In genomic region chr5:83473344-83474169, GRCh38 we compare ENCODE assay signal across 1 cellular context.
TF ChIP-seq lines count a peak whose summit lies in the region.

No MANE protein-coding gene starts in this region.

TF ChIP-seq in HepG2, 621 proteins besides CTCF, POLR2A, EP300 and RAD21 (continued from another document):
- TF ChIP-seq CENPBD1 (CRISPR knock-in tag; IDR thresholded peaks at IDR 0.05; ENCODE audit: borderline replicate concordance, low read depth) (no peak), STAG1 (CRISPR knock-in tag; IDR thresholded peaks at IDR 0.05) (peak; percentile 78), ZNF143 (CRISPR knock-in tag; IDR thresholded peaks at IDR 0.05) (no peak), ZNF546 (CRISPR knock-in tag; conservative IDR thresholded peaks at IDR 0.05) (no peak), TGIF2 (CRISPR knock-in tag; IDR thresholded peaks at IDR 0.05) (no peak), SRSF9 (IDR thresholded peaks at IDR 0.05; ENCODE audit: borderline replicate concordance, insufficient read depth, low read depth, low read length, poor library complexity, severe bottlenecking) (no peak), HNRNPL (IDR thresholded peaks at IDR 0.05; ENCODE audit: low read depth, low read length) (no peak), HOXA7 (CRISPR knock-in tag; IDR thresholded peaks at IDR 0.05) (no peak), ZNF644 (CRISPR knock-in tag; IDR thresholded peaks at IDR 0.05; ENCODE audit: low read depth) (no peak), CHD2 (IDR thresholded peaks at IDR 0.05; ENCODE audit: low read depth, low read length) (peak; percentile 35; the same call in 1 of the 2 replicates), TBX2 (CRISPR knock-in tag; IDR thresholded peaks at IDR 0.05; ENCODE audit: borderline replicate concordance) (no peak), ZNF777 (CRISPR knock-in tag; IDR thresholded peaks at IDR 0.05) (peak; percentile 55)
